19 cellular contexts compared by ENCODE assay signal in the genomic region with DNA sequence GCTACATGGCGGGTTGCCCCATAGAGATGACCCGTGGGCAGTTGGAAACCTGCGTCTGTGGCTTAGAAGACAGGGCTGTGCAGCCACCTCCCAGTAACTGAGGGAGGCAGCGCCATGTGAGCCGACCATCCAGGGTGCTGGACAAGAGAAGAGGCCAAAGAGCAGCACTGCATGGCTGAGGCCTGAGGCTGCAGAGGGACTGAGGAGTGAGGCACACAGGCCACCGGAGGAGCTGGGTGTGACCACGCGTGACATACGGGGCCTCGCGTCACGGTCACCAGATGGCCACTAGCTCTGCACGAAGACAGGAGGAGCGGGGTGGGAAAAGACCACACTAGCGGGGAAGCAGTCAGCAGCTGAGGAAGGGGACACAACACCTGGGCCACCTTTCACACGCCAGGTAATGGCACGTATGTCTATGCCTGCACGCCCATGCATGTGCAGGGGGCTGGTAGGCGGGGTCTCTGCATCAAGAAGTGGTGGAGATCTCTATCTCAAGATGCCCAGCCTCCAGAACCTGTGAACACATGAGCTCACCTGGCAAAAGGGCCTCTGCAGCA.
"Had no signal": no experiment of that assay in that cellular context is flagged by ENCODE, and none has a peak within 500 bp of the region (broad histone marks: within the 10 kb centered on the region; RNA-seq: fewer than 3 reads in every experiment).

No MANE protein-coding gene starts in this region.

- H3K4me1 Mint-ChIP-seq: activated CD4-positive, alpha-beta T cell treated with anti-CD3 and anti-CD28 coated beads for 36 hours had no signal

- H3K27ac ChIP-seq: adrenal gland, breast epithelium, prostate gland, testis, WERI-Rb-1 had no signal

- ATAC-seq: activated CD4-positive, alpha-beta T cell treated with anti-CD3 and anti-CD28 coated beads for 36 hours; activated naive CD4-positive, alpha-beta T cell treated with anti-CD3 and anti-CD28 coated beads, Interleukin-2, amount 50 U/mL, for 72 hours; left colon; right cardiac atrium had no signal

- H3K27ac Mint-ChIP-seq: activated CD4-positive, alpha-beta T cell treated with anti-CD3 and anti-CD28 coated beads for 36 hours; mesothelial cell of epicardium; type B pancreatic cell had no signal

- H3K4me3 ChIP-seq: adrenal gland, breast epithelium, lung, prostate gland, testis had no signal

- H3K27me3 ChIP-seq: adrenal gland, breast epithelium, testis had no signal

- H3K4me3 Mint-ChIP-seq: activated CD4-positive, alpha-beta T cell treated with anti-CD3 and anti-CD28 coated beads for 36 hours; mesothelial cell of epicardium; type B pancreatic cell had no signal

- H3K27me3 Mint-ChIP-seq: activated CD4-positive, alpha-beta T cell treated with anti-CD3 and anti-CD28 coated beads for 36 hours; type B pancreatic cell had no signal

- H3K4me1 ChIP-seq: adrenal gland, breast epithelium had no signal

- H3K36me3 ChIP-seq: prostate gland had no signal

- DNase-seq: activated CD4-positive, alpha-beta T cell treated with anti-CD3 and anti-CD28 coated beads for 36 hours; activated CD4-positive, alpha-beta T cell treated with anti-CD3 and anti-CD28 coated beads, Interleukin-2, amount 50 U/mL, for 48 hours; activated gamma-delta T cell; dermis blood vessel endothelial cell; effector memory CD4-positive, alpha-beta T cell; left colon; small intestine; stimulated activated CD4-positive, alpha-beta T cell treated with anti-CD3 and anti-CD28 coated beads, Interleukin-4, amount 100 ng/mL, for 1 hour; T-helper 2 cell; testis; WERI-Rb-1 had no signal

- H3K9me3 Mint-ChIP-seq: activated naive CD4-positive, alpha-beta T cell treated with anti-CD3 and anti-CD28 coated beads, Interleukin-2, amount 50 U/mL, for 72 hours; type B pancreatic cell had no signal

- H3K9me3 ChIP-seq: adrenal gland, breast epithelium, prostate gland, testis had no signal
